ENCODE assay signal across 24 cellular contexts in genomic region chr7:24591152-24591551, GRCh38. TPM values are rescaled to one million over a fixed set of nuclear protein-coding genes. Genes with fewer than 3 reads are reported as not detected.
DNase-seq lines count a peak whose midpoint lies in the region; ATAC-seq and TF ChIP-seq lines count a peak whose summit lies in the region.
"Had no signal": no experiment of that assay in that cellular context is flagged by ENCODE, and none has a peak within 500 bp of the region (broad histone marks: within the 10 kb centered on the region; RNA-seq: fewer than 3 reads in every experiment).

No MANE protein-coding gene starts in this region.

- no TSS peak for BruUV-seq in HCT116 (replicated peaks; lab: Mats Ljungman, UMichigan)

- intact Hi-C loops in HCT116 (cut with micrococcal nuclease) (no loop called here), body of pancreas (cut with DNase I) (no loop called here)

- WGBS in body of pancreas, 2 donors = 74 to 88% methylated on average over 1 of the region's 1 CpG

- no peak overlapping the region for H2AFZ ChIP-seq in HCT116 (ENCODE audit: low read depth, low read length, poor library complexity, severe bottlenecking)

- no peak overlapping the region for H3K9ac ChIP-seq in HCT116 (ENCODE audit: low read length)

- TF ChIP-seq POLR2A in HCT116 (IDR thresholded peaks at IDR 0.05; ENCODE audit: borderline replicate concordance, extremely low read depth, insufficient read depth, insufficient read length) (no peak), body of pancreas (IDR thresholded peaks at IDR 0.05) (no peak)

- DNase-seq in GM12864 (ENCODE audit: low read depth) (no peak), HCT116 (ENCODE audit: low read depth, low spot score) (no peak), iPS-NIHi11 (ENCODE audit: low spot score) (peak; percentile 25), CD1c-positive myeloid dendritic cell (ENCODE audit: extremely low spot score) (no peak), HCEC 1CT (no peak), body of pancreas (no peak), NCI-H510A (lab: John Stamatoyannopoulos, UW) (no peak)
- DNase-seq: activated CD4-positive, alpha-beta T cell treated with anti-CD3 and anti-CD28 coated beads, Interleukin-2, amount 50 U/mL, for 1 hour; activated naive CD8-positive, alpha-beta T cell treated with anti-CD3 and anti-CD28 coated beads, Interleukin-2, amount 50 U/mL, for 24 hours; CD4-positive, alpha-beta memory T cell; colonic mucosa; DMS53; head of caudate nucleus; Karpas-422; NCI-H1417; NCI-H2107; nephron progenitor cell; small intestine; stimulated activated naive CD4-positive, alpha-beta T cell treated with Interleukin-2 at 50 U/mL for 16 hours; T-helper 1 cell; thyroid gland had no signal

- CTCF ChIA-PET in HCT116 (lab: Charles Lee) = interaction anchor here (1.0 kb wide), 2 partner anchors 8 to 273 kb away, joined by 3 read pairs; no protein-coding TSS in a partner anchor

- ATAC-seq in HCT116 (no peak), body of pancreas (no peak)
- ATAC-seq: activated naive CD8-positive, alpha-beta T cell treated with anti-CD3 and anti-CD28 coated beads, Interleukin-2, amount 50 U/mL, for 24 hours; Right ventricle myocardium inferior had no signal

- H3K4me3 ChIP-seq in GM12864 (ENCODE audit: low read depth, low read length) (no peak overlapping the region), HCT116 (replicated peaks in 1 of 2; ENCODE audit: low read depth in 1 of 2, low read length in 2 of 2) (no peak overlapping the region), body of pancreas (no peak overlapping the region)
- H3K4me3 ChIP-seq: colonic mucosa, prostate gland, thyroid gland had no signal

- H3K9me3 ChIP-seq in HCT116 (ENCODE audit: control insufficient read depth in 1 of 2, insufficient read depth in 1 of 2, low read depth in 1 of 2, low read length in 2 of 2) (no peaks in the 10 kb centered on the region), body of pancreas (no peaks in the 10 kb centered on the region)
- H3K9me3 ChIP-seq: colonic mucosa, prostate gland, thyroid gland had no signal

- RAD21 ChIA-PET in HCT116 (lab: Charles Lee; ENCODE audit: low non-redundant PET in 1 of 2, low total read pairs in 2 of 2, uncharacterized antibody in 2 of 2, unreplicated experiment in 2 of 2) = no interaction called here

- POLR2A ChIA-PET in HCT116 (lab: Charles Lee) = no interaction called here

- TF ChIP-seq CTCF in GM12864 (IDR thresholded peaks at IDR 0.05; ENCODE audit: low read depth, low read length, missing control alignments) = peak; percentile 31
- TF ChIP-seq CTCF in HCT116 (IDR thresholded peaks at IDR 0.05 in 2 of 3, conservative IDR thresholded peaks at IDR 0.05 in 1 of 3; ENCODE audit: borderline replicate concordance in 1 of 3, insufficient read depth in 1 of 3, low read depth in 2 of 3, low read length in 2 of 3) = peak in 2 of 3 experiments; percentile 20 to 22; a peak in 1 of 6 replicates
- TF ChIP-seq CTCF in VCaP (conservative IDR thresholded peaks at IDR 0.05) = no peak
- TF ChIP-seq CTCF in body of pancreas (IDR thresholded peaks at IDR 0.05) = no peak

- H3K4me1 ChIP-seq in HCT116 (ENCODE audit: control insufficient read depth in 1 of 2, insufficient read depth in 2 of 2, low read length in 2 of 2) (no peaks in the 10 kb centered on the region), body of pancreas (peaks cover 22% of the 10 kb centered on the region)
- H3K4me1 ChIP-seq: colonic mucosa, prostate gland had no signal

- H3K27me3 ChIP-seq in HCT116 (ENCODE audit: insufficient read depth, low read length) = no peaks in the 10 kb centered on the region
- H3K27me3 ChIP-seq in body of pancreas = no peaks in the 10 kb centered on the region
- H3K27me3 ChIP-seq: colonic mucosa, thyroid gland had no signal

- no peak for TF ChIP-seq RAD21 in HCT116 (IDR thresholded peaks at IDR 0.05; ENCODE audit: low read depth)

- peaks cover 4% of the 10 kb centered on the region; the same call in 1 of the 2 replicates for H4K20me1 ChIP-seq in HCT116 (ENCODE audit: insufficient read depth)

- no peaks in the 10 kb centered on the region for H3K36me3 ChIP-seq in HCT116 (ENCODE audit: control insufficient read depth in 1 of 2, insufficient read depth in 2 of 2, low read length in 2 of 2)
- H3K36me3 ChIP-seq in body of pancreas (replicated peaks in 1 of 2; ENCODE audit: insufficient read depth in 1 of 2, low read depth in 2 of 2) = no peaks in the 10 kb centered on the region
- H3K36me3 ChIP-seq: colonic mucosa, prostate gland, thyroid gland had no signal

- H3K27ac ChIP-seq in HCT116 (ENCODE audit: low read depth, low read length) = no peak overlapping the region
- peak overlapping the region; percentile 74 for H3K27ac ChIP-seq in VCaP
- no peak overlapping the region for H3K27ac ChIP-seq in body of pancreas
- H3K27ac ChIP-seq: colonic mucosa, prostate gland had no signal

- peaks cover 96% of the 10 kb centered on the region for H3K79me2 ChIP-seq in HCT116 (ENCODE audit: insufficient read depth, low read length)

- H3K4me2 ChIP-seq in HCT116 (ENCODE audit: low read length) = no peak overlapping the region

- H3K9me2 ChIP-seq in HCT116 (ENCODE audit: insufficient read depth) = no peaks in the 10 kb centered on the region

TF ChIP-seq in HCT116, 20 proteins besides CTCF, POLR2A, EP300 and RAD21:
- no peak for TF ChIP-seq EZH2 (IDR thresholded peaks at IDR 0.05)
- no peak for TF ChIP-seq JUND (IDR thresholded peaks at IDR 0.05)
- no peak for TF ChIP-seq ZFX (IDR thresholded peaks at IDR 0.05)
- no peak for TF ChIP-seq CBX3 (IDR thresholded peaks at IDR 0.05; ENCODE audit: low read depth)
- TF ChIP-seq ZBTB33 (IDR thresholded peaks at IDR 0.05; ENCODE audit: extremely low read depth, insufficient replicate concordance, low read length) = no peak
- no peak for TF ChIP-seq EZH2phosphoT487 (IDR thresholded peaks at IDR 0.05; ENCODE audit: borderline replicate concordance)
- no peak for TF ChIP-seq ZNF274 (IDR thresholded peaks at IDR 0.05; ENCODE audit: low read depth, low read length)

RNA-seq across cellular contexts. Expression of gene PALS2, which starts 17.9 kb away (rescaled TPM):
- total RNA-seq in HCT116 (2021; ENCODE audit: unreplicated experiment) = 44.6 TPM
- polyA plus RNA-seq in HCT116 (2012) = 6.3 and 8.5 TPM in 2 replicates
- total RNA-seq in body of pancreas = 10 to 100 TPM; 11.7 to 17.1 TPM

Comparison
In these comparisons a context has a peak if more than half of its experiments do, and no peak if none do; other contexts are left out.
1. CTCF ChIP-seq: peak in GM12864 (single experiment) and HCT116 (2 of 3); none in VCaP (single experiment) and body of pancreas (0 of 7).